Comparison of ENCODE assay signal across 8 cellular contexts in the genomic region with DNA sequence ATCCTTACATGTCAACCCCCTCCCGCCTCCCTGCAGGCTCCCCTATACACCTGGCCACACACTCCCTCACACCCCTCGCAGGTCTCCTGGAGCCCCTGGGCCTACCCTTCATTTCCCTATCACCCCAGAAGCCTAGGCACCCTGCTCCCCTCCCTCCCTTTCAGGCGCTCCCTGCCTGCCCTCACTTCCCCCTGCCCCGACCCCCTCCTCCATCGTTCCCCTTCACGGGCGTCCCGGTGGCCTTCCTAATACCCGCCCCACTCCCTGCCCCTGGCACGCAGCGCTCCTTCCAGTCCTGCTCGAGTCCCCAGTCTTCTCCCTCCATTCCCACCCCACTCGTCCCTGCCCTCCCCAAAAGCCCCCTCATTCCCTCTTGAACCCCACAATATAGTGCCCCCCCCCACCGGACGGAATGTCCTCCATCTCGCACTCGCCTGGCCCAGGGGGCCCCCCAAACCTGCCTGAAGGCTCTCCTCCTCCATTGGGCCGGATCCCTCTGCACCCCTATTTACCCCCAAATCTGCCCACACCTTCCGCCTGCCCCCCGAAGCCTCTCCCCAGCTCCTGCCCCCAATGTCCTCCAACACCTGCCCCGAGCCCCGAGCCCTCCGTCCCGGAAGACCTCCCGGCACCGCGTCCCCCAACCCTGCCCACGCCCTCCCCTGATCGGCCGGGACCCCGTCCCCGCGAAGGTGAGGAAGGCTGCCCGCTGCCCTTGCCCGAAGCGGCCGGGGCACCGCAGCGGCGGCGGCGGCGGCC. TPM values are rescaled to one million over a fixed set of nuclear protein-coding genes. Genes with fewer than 3 reads are reported as not detected.
DNase-seq lines count a peak whose midpoint lies in the region; ATAC-seq, FAIRE-seq and TF ChIP-seq lines count a peak whose summit lies in the region.

No MANE protein-coding gene starts in this region.

- peaks cover 43% of the 10 kb centered on the region for H4K20me1 ChIP-seq in Loucy (ENCODE audit: insufficient read depth, low read length, poor library complexity, severe bottlenecking)

- H3K4me2 ChIP-seq in Loucy (ENCODE audit: low read depth, low read length, poor library complexity, severe bottlenecking) = peak overlapping the region; percentile 75

- intact Hi-C loops in adrenal gland (cut with DNase I) (no loop called here), kidney (cut with DNase I) (no loop called here)

- peaks cover 58% of the 10 kb centered on the region for H3K4me1 ChIP-seq in Loucy (ENCODE audit: insufficient read depth, low read length, poor library complexity, severe bottlenecking)
- peaks cover 5 to 10% of the 10 kb centered on the region in 2 donors for H3K4me1 ChIP-seq in adrenal gland (replicated peaks in 1 of 2)
- H3K4me1 ChIP-seq in kidney (ENCODE audit: control insufficient read depth in 1 of 2, insufficient read depth in 1 of 2, low read depth in 1 of 2, low read length in 2 of 2) = peaks cover 0 to 8% of the 10 kb centered on the region in 2 donors

- peak overlapping the region; percentile 51; the same call in 1 of the 2 replicates for H2AFZ ChIP-seq in Loucy (ENCODE audit: low read length)

- ATAC-seq in stimulated activated naive CD8-positive, alpha-beta T cell treated with anti-CD3 and anti-CD28 coated beads, Interleukin-15, Interleukin-2, amounts not matched to agents 100 U/mL and 50 U/mL, for 24 hours = no peak
- no peak for ATAC-seq in GM18519 (IDR thresholded peaks at IDR 0.05; ENCODE audit: low FRiP score, unreplicated experiment)

- DNase-seq in NCI-H146 (lab: John Stamatoyannopoulos, UW) = peak; percentile 12
- DNase-seq in NCI-H146 treated with DMSO at 0.1 percent for 48 hours (lab: John Stamatoyannopoulos, UW; ENCODE audit: unreplicated experiment) = no peak
- peak in 5 of 7 donors; percentile 15 to 28 (median 19) for DNase-seq in adrenal gland
- DNase-seq in kidney = peak; percentile 81
- DNase-seq in stimulated activated naive CD8-positive, alpha-beta T cell treated with anti-CD3 and anti-CD28 coated beads, Interleukin-15, Interleukin-2, amounts not matched to agents 100 U/mL and 50 U/mL, for 24 hours = peak; percentile 12
- DNase-seq in hepatic stellate cell (ENCODE audit: low spot score) = no peak

- H3K4me3 ChIP-seq in Loucy (ENCODE audit: low read length, poor library complexity, severe bottlenecking) (peak overlapping the region; percentile 85), adrenal gland (peak overlapping the region; percentile 48 to 100 (median 58)), kidney (ENCODE audit: low read length in 2 of 2) (peak overlapping the region; percentile 61 to 65)

- H3K27me3 ChIP-seq in Loucy (ENCODE audit: insufficient read depth, low read length, poor library complexity, severe bottlenecking) = no peaks in the 10 kb centered on the region
- no peaks in the 10 kb centered on the region for H3K27me3 ChIP-seq in adrenal gland

- H3K36me3 ChIP-seq in Loucy (ENCODE audit: insufficient read depth, low read length) = no peaks in the 10 kb centered on the region
- no peaks in the 10 kb centered on the region for H3K36me3 ChIP-seq in adrenal gland (replicated peaks in 1 of 2)
- no peaks in the 10 kb centered on the region for H3K36me3 ChIP-seq in kidney (ENCODE audit: control insufficient read depth in 1 of 2, insufficient read depth in 2 of 2, low read length in 2 of 2)

- H3K27ac ChIP-seq in adrenal gland (no peak overlapping the region), kidney (ENCODE audit: low read depth in 2 of 2, low read length in 2 of 2) (peak overlapping the region in 1 of 2 donors; percentile 47)

- H3K9me3 ChIP-seq in Loucy (ENCODE audit: insufficient read depth, low read depth, low read length) (no peaks in the 10 kb centered on the region), adrenal gland (replicated peaks in 1 of 3) (no peaks in the 10 kb centered on the region), kidney (ENCODE audit: control insufficient read depth in 1 of 2, low read length in 2 of 2) (no peaks in the 10 kb centered on the region)

- H3K79me2 ChIP-seq in Loucy (ENCODE audit: insufficient read depth, low read length) = peaks cover 54% of the 10 kb centered on the region

- no peak for TF ChIP-seq CTCF in Loucy (conservative IDR thresholded peaks at IDR 0.05; ENCODE audit: low read length)
- TF ChIP-seq CTCF in adrenal gland (IDR thresholded peaks at IDR 0.05) = no peak
- TF ChIP-seq CTCF in kidney (IDR thresholded peaks at IDR 0.05; ENCODE audit: borderline replicate concordance, extremely low read depth, insufficient read depth) = no peak

- FAIRE-seq in kidney (lab: Jason Lieb, UNC) = no peak

- H3K9me2 ChIP-seq in Loucy (replicated peaks; ENCODE audit: low read depth, low read length) = no peaks in the 10 kb centered on the region

- no peaks in the 10 kb centered on the region for H3F3A ChIP-seq in Loucy (ENCODE audit: low read depth)

- TF ChIP-seq POLR2A in adrenal gland (IDR thresholded peaks at IDR 0.05) = no peak

- 3 to 11% (median 6%) methylated on average over 15 to 43 of the region's 43 CpGs for WGBS in adrenal gland, 4 donors

- peak overlapping the region; percentile 96 for H3K9ac ChIP-seq in Loucy (ENCODE audit: low read depth, low read length, poor library complexity, severe bottlenecking)
- peak overlapping the region in 1 of 2 donors; percentile 40 for H3K9ac ChIP-seq in kidney (ENCODE audit: low read length in 2 of 2)

RNA-seq across cellular contexts. Expression of a gene that starts 0.7 kb away (rescaled TPM):
- total RNA-seq in adrenal gland = 10 to 100 TPM in 3 of 8 donors, 1 to 10 TPM in 5; 5.3 to 12.4 (median 8.1) TPM
- 1 to 10 TPM; 4.2 to 8.6 (median 5.1) TPM for polyA plus RNA-seq in adrenal gland
- 30.7 TPM for total RNA-seq in kidney
- polyA plus RNA-seq in kidney (ENCODE audit: insufficient read depth, low read depth, low replicate concordance) = 21.6 TPM

Comparison
In these comparisons a context has a peak if more than half of its experiments do, and no peak if none do; other contexts are left out.
1. DNase-seq: peak in NCI-H146 (single experiment), adrenal gland (5 of 7), kidney (single experiment) and stimulated activated naive CD8-positive, alpha-beta T cell treated with anti-CD3 and anti-CD28 coated beads, Interleukin-15, Interleukin-2, amounts not matched to agents 100 U/mL and 50 U/mL, for 24 hours (single experiment); none in NCI-H146 treated with DMSO at 0.1 percent for 48 hours (single experiment) and hepatic stellate cell (single experiment).
2. Peak in every context shown above with its lines, with median percentiles within 50 percentile points of each other: H3K4me3 ChIP-seq.